In genomic region chr1:184359909-184360308, GRCh38 we compare ENCODE assay signal across 21 cellular contexts. TPM values are rescaled to one million over a fixed set of nuclear protein-coding genes. Genes with fewer than 3 reads are reported as not detected.
A peak's percentile ranks its signal among the peaks of the same experiment; 100 is the strongest.
DNase-seq lines count a peak whose midpoint lies in the region; ATAC-seq and TF ChIP-seq lines count a peak whose summit lies in the region.
"Had no signal": no experiment of that assay in that cellular context is flagged by ENCODE, and none has a peak within 500 bp of the region (broad histone marks: within the 10 kb centered on the region; RNA-seq: fewer than 3 reads in every experiment).

No MANE protein-coding gene starts in this region.

- intact Hi-C loops in mammary epithelial cell (cut with micrococcal nuclease), result no loop called here
- intact Hi-C loops in cardiac septum (cut with DNase I), result no loop called here

- ATAC-seq in GM18511 (IDR thresholded peaks at IDR 0.05; ENCODE audit: unreplicated experiment), result peak; percentile 69
- no peak for ATAC-seq in GM19463 (IDR thresholded peaks at IDR 0.05; ENCODE audit: unreplicated experiment)
- ATAC-seq in activated T-helper 17 cell treated with anti-CD3 and anti-CD28 coated beads, Interleukin-2, amount 50 U/mL, for 72 hours (replicated peaks), result no peak
- ATAC-seq: HCT116, Panc1, Right ventricle myocardium inferior had no signal

- TF ChIP-seq CTCF in MM.1S (IDR thresholded peaks at IDR 0.05; ENCODE audit: low read length) (no peak), mammary epithelial cell (conservative IDR thresholded peaks at IDR 0.05 in 1 of 2, IDR thresholded peaks at IDR 0.05 in 1 of 2; ENCODE audit: extremely low read depth in 1 of 2, insufficient read depth in 1 of 2, low read depth in 1 of 2, low read length in 2 of 2) (no peak)

- H3K9me3 Mint-ChIP-seq in activated T-helper 17 cell treated with anti-CD3 and anti-CD28 coated beads, Interleukin-2, amount 50 U/mL, for 72 hours, result no peaks in the 10 kb centered on the region

- H3K9ac ChIP-seq in MM.1S (ENCODE audit: low read length) (no peak overlapping the region), mammary epithelial cell (ENCODE audit: insufficient read depth, low read length) (no peak overlapping the region)
- H3K9ac ChIP-seq: GM23248 had no signal

- H3K36me3 ChIP-seq in MM.1S (replicated peaks; ENCODE audit: insufficient read depth, low read length), result no peaks in the 10 kb centered on the region
- H3K36me3 ChIP-seq in mammary epithelial cell (ENCODE audit: insufficient read depth, low read length), result no peaks in the 10 kb centered on the region

- no peaks in the 10 kb centered on the region for H3K9me2 ChIP-seq in MM.1S (replicated peaks; ENCODE audit: insufficient read depth, low read length)

- no TSS peak for BruUV-seq in mammary epithelial cell (replicated peaks; lab: Mats Ljungman, UMichigan)

- H3K4me1 Mint-ChIP-seq in activated T-helper 17 cell treated with anti-CD3 and anti-CD28 coated beads, Interleukin-2, amount 50 U/mL, for 72 hours, result no peaks in the 10 kb centered on the region

- H3K79me2 ChIP-seq in MM.1S (ENCODE audit: low read length) (no peaks in the 10 kb centered on the region), mammary epithelial cell (ENCODE audit: insufficient read depth, low read length) (no peaks in the 10 kb centered on the region)

- H3K4me1 ChIP-seq in MM.1S (ENCODE audit: low read length) (peaks cover 12% of the 10 kb centered on the region; the same call in 1 of the 2 replicates), mammary epithelial cell (ENCODE audit: insufficient read depth, low read length) (no peaks in the 10 kb centered on the region)

- 52% methylated on average over 3 of the region's 3 CpGs for WGBS in mammary epithelial cell (ENCODE audit: low coverage, missing lambda C conversion rate)

- H3K4me3 ChIP-seq in MM.1S (ENCODE audit: low read length) (peak overlapping the region; percentile 6; the same call in 1 of the 2 replicates), mammary epithelial cell (replicated peaks in 1 of 3; ENCODE audit: insufficient read depth in 1 of 3, low read depth in 2 of 3, low read length in 3 of 3) (no peak overlapping the region)
- H3K4me3 ChIP-seq: GM23248 had no signal

- peak overlapping the region; percentile 16; the same call in 1 of the 2 replicates for H3K27ac ChIP-seq in MM.1S (ENCODE audit: low read length)
- H3K27ac ChIP-seq in mammary epithelial cell (ENCODE audit: insufficient read depth, low read depth, low read length), result no peak overlapping the region
- H3K27ac ChIP-seq: GM23248 had no signal

- H3K4me2 ChIP-seq in MM.1S (ENCODE audit: low read depth, low read length) (peak overlapping the region; percentile 18), mammary epithelial cell (ENCODE audit: insufficient read depth, low read depth, low read length) (no peak overlapping the region)

- H3K27ac Mint-ChIP-seq in activated T-helper 17 cell treated with anti-CD3 and anti-CD28 coated beads, Interleukin-2, amount 50 U/mL, for 72 hours, result no peak overlapping the region

- dilution Hi-C loops in mammary epithelial cell (cut with HindIII; ENCODE audit: low sequenced_read_pairs), result no loop called here

- peak; percentile 53 for DNase-seq in COLO829 (ENCODE audit: low spot score)
- peak; percentile 37 for DNase-seq in MM.1S
- DNase-seq in mammary epithelial cell, result peak; percentile 13
- DNase-seq in occipital lobe (lab: John Stamatoyannopoulos, UW), result no peak
- DNase-seq in cardiac septum (ENCODE audit: low spot score), result no peak
- DNase-seq: C1 segment of cervical spinal cord, DMS 273 treated with DMSO at 0.1 percent for 48 hours, GDM1, GM23248, IMR-90, NCI-H1436, NCI-H2029 treated with DMSO at 0.1 percent for 48 hours, NCI-H2171 treated with DMSO at 0.1 percent for 48 hours, NCI-H510A, T-helper 2 cell had no signal

- no peaks in the 10 kb centered on the region for H4K20me1 ChIP-seq in MM.1S (ENCODE audit: insufficient read depth, low read length)
- H4K20me1 ChIP-seq in mammary epithelial cell (ENCODE audit: insufficient read depth, low read length), result no peaks in the 10 kb centered on the region

- H2AFZ ChIP-seq in MM.1S (ENCODE audit: low read length) (0 out of 2 replicates have a peak overlapping the region, but pooled peaks have one; percentile 5), mammary epithelial cell (ENCODE audit: low read depth, low read length) (no peak overlapping the region)
- H2AFZ ChIP-seq: GM23248 had no signal

- no peaks in the 10 kb centered on the region for H3K36me3 Mint-ChIP-seq in activated T-helper 17 cell treated with anti-CD3 and anti-CD28 coated beads, Interleukin-2, amount 50 U/mL, for 72 hours (ENCODE audit: low read depth)

- peaks cover 6% of the 10 kb centered on the region; the same call in 1 of the 2 replicates for H3F3A ChIP-seq in MM.1S (ENCODE audit: insufficient read depth, low read length)

- no peak overlapping the region for H3K4me3 Mint-ChIP-seq in activated T-helper 17 cell treated with anti-CD3 and anti-CD28 coated beads, Interleukin-2, amount 50 U/mL, for 72 hours

- H3K27me3 Mint-ChIP-seq in activated T-helper 17 cell treated with anti-CD3 and anti-CD28 coated beads, Interleukin-2, amount 50 U/mL, for 72 hours, result peaks cover 17% of the 10 kb centered on the region

- H3K9me3 ChIP-seq in MM.1S (replicated peaks; ENCODE audit: insufficient read depth, low read length) (no peaks in the 10 kb centered on the region), mammary epithelial cell (replicated peaks; ENCODE audit: insufficient read depth, low read length) (no peaks in the 10 kb centered on the region)

- in situ Hi-C loops in mammary epithelial cell (cut with MboI; ENCODE audit: low sequenced_read_pairs in 2 of 2), result no loop called here

- CTCF ChIA-PET in mammary epithelial cell (lab: Charles Lee; ENCODE audit: low non-redundant PET), result no interaction called here

- H3K27me3 ChIP-seq in MM.1S (replicated peaks; ENCODE audit: insufficient read depth, low read length) (no peaks in the 10 kb centered on the region), mammary epithelial cell (ENCODE audit: insufficient read depth, low read length) (no peaks in the 10 kb centered on the region)

RNA-seq across cellular contexts. Expression of gene C1orf21, which starts 26.9 kb away (rescaled TPM):
- total RNA-seq in mammary epithelial cell, result 10 to 100 TPM; 34.8 to 37.2 TPM
- polyA plus RNA-seq in mammary epithelial cell, result 17.6 TPM
- 2.6 TPM for polyA minus RNA-seq in mammary epithelial cell
- total RNA-seq in activated T-helper 17 cell treated with anti-CD3 and anti-CD28 coated beads, Interleukin-2, amount 50 U/mL, for 72 hours, result 1 to 10 TPM in 1 of 2 donors, under 1 TPM in 1; 0.95 to 2.8 TPM
- 31.7 TPM for total RNA-seq in occipital lobe
- total RNA-seq in cardiac septum, result 93.6 TPM

Comparison
In these comparisons a context has a peak if more than half of its experiments do, and no peak if none do; other contexts are left out.
1. DNase-seq: peak in COLO829 (single experiment), MM.1S (single experiment) and mammary epithelial cell (single experiment); none in occipital lobe (single experiment) and cardiac septum (single experiment).